In genomic region chr1:60547821-60548220, GRCh38 we compare ENCODE assay signal across 25 cellular contexts.
DNase-seq lines count a peak whose midpoint lies in the region; FAIRE-seq and TF ChIP-seq lines count a peak whose summit lies in the region.
"Had no signal": no experiment of that assay in that cellular context is flagged by ENCODE, and none has a peak within 500 bp of the region (broad histone marks: within the 10 kb centered on the region; RNA-seq: fewer than 3 reads in every experiment).

No MANE protein-coding gene starts in this region.

- FAIRE-seq in urothelium cell line (lab: Jason Lieb, UNC) = no peak
- FAIRE-seq: A204.1, pancreas, small intestine had no signal

- no peak overlapping the region for H3K4me2 ChIP-seq in neural progenitor cell
- H3K4me2 ChIP-seq: PC-9 had no signal

- in situ Hi-C loops in GM13977 (cut with MboI; ENCODE audit: low pct_unique_long_range_greater_than_20kb, low sequenced_read_pairs, unreplicated experiment) = no loop called here

- no peaks in the 10 kb centered on the region for H3K4me1 ChIP-seq in neural progenitor cell
- H3K4me1 ChIP-seq: pancreas, SJCRH30 had no signal

- H3K9me3 ChIP-seq in neural progenitor cell (ENCODE audit: low read depth) = no peaks in the 10 kb centered on the region
- H3K9me3 ChIP-seq: heart right ventricle, pancreas, SJCRH30 had no signal

- H3K27me3 Mint-ChIP-seq in neural progenitor cell (ENCODE audit: insufficient read depth, low read depth) (peaks cover 3% of the 10 kb centered on the region), CD14-positive monocyte (ENCODE audit: low read depth in 3 of 3) (no peaks in the 10 kb centered on the region)
- H3K27me3 Mint-ChIP-seq: activated CD8-positive, alpha-beta T cell treated with anti-CD3 and anti-CD28 coated beads for 36 hours; stimulated activated naive CD8-positive, alpha-beta T cell treated with anti-CD3 and anti-CD28 coated beads, Interleukin-15, Interleukin-2, amounts not matched to agents 100 ng/mL and 50 ng/mL, for 24 hours had no signal

- H3K9ac ChIP-seq in neural progenitor cell = no peak overlapping the region

- H3F3A ChIP-seq in neural progenitor cell (ENCODE audit: low read depth) = no peaks in the 10 kb centered on the region

- H3K79me2 ChIP-seq in neural progenitor cell (ENCODE audit: low read depth) = no peaks in the 10 kb centered on the region

- H3K4me3 Mint-ChIP-seq in neural progenitor cell = no peak overlapping the region
- H3K4me3 Mint-ChIP-seq in CD14-positive monocyte = no peak overlapping the region
- H3K4me3 Mint-ChIP-seq: activated CD8-positive, alpha-beta T cell treated with anti-CD3 and anti-CD28 coated beads for 36 hours; activated naive CD4-positive, alpha-beta T cell treated with anti-CD3 and anti-CD28 coated beads for 36 hours; endodermal cell; immature natural killer cell; stimulated activated naive CD8-positive, alpha-beta T cell treated with anti-CD3 and anti-CD28 coated beads, Interleukin-15, Interleukin-2, amounts not matched to agents 100 ng/mL and 50 ng/mL, for 24 hours had no signal

- H3K36me3 Mint-ChIP-seq in neural progenitor cell (no peaks in the 10 kb centered on the region), CD14-positive monocyte (no peaks in the 10 kb centered on the region)
- H3K36me3 Mint-ChIP-seq: immature natural killer cell had no signal

- TF ChIP-seq CTCF in neural progenitor cell (IDR thresholded peaks at IDR 0.05) (no peak), GM13977 (IDR thresholded peaks at IDR 0.05; ENCODE audit: extremely low read depth, insufficient read depth, missing control alignments) (no peak), CD14-positive monocyte (IDR thresholded peaks at IDR 0.05) (no peak)

- H3K27ac ChIP-seq in neural progenitor cell = no peak overlapping the region
- H3K27ac ChIP-seq: C4-2B, pancreas, PC-9, SJCRH30 had no signal

- no peaks in the 10 kb centered on the region for H4K20me1 ChIP-seq in neural progenitor cell (ENCODE audit: low read depth)

- H3K4me1 Mint-ChIP-seq in neural progenitor cell (peaks cover 11% of the 10 kb centered on the region), CD14-positive monocyte (no peaks in the 10 kb centered on the region)
- H3K4me1 Mint-ChIP-seq: endodermal cell, immature natural killer cell had no signal

- no peaks in the 10 kb centered on the region for H3K27me3 ChIP-seq in neural progenitor cell
- H3K27me3 ChIP-seq: heart right ventricle, SJCRH30 had no signal

- H3K27ac Mint-ChIP-seq in neural progenitor cell (peak overlapping the region; percentile 22), CD14-positive monocyte (no peak overlapping the region)
- H3K27ac Mint-ChIP-seq: activated CD8-positive, alpha-beta T cell treated with anti-CD3 and anti-CD28 coated beads for 36 hours; activated naive CD4-positive, alpha-beta T cell treated with anti-CD3 and anti-CD28 coated beads for 36 hours; endodermal cell; immature natural killer cell; stimulated activated naive CD8-positive, alpha-beta T cell treated with anti-CD3 and anti-CD28 coated beads, Interleukin-15, Interleukin-2, amounts not matched to agents 100 ng/mL and 50 ng/mL, for 24 hours had no signal

- no peaks in the 10 kb centered on the region for H3K9me3 Mint-ChIP-seq in neural progenitor cell
- peaks cover 0 to 4% (median 0%) of the 10 kb centered on the region in 7 donors for H3K9me3 Mint-ChIP-seq in CD14-positive monocyte
- H3K9me3 Mint-ChIP-seq: activated CD8-positive, alpha-beta T cell treated with anti-CD3 and anti-CD28 coated beads for 36 hours; activated naive CD4-positive, alpha-beta T cell treated with anti-CD3 and anti-CD28 coated beads for 36 hours; endodermal cell; stimulated activated naive CD8-positive, alpha-beta T cell treated with anti-CD3 and anti-CD28 coated beads, Interleukin-15, Interleukin-2, amounts not matched to agents 100 ng/mL and 50 ng/mL, for 24 hours had no signal

- no peaks in the 10 kb centered on the region for H3K36me3 ChIP-seq in neural progenitor cell
- H3K36me3 ChIP-seq: heart right ventricle, pancreas, SJCRH30 had no signal

- intact Hi-C loops in CD14-positive monocyte (cut with micrococcal nuclease) = no loop called here

- H2AFZ ChIP-seq in neural progenitor cell (replicated peaks) = no peak overlapping the region
- H2AFZ ChIP-seq: PC-9 had no signal

- H3K4me3 ChIP-seq in neural progenitor cell = no peak overlapping the region
- H3K4me3 ChIP-seq: heart right ventricle, pancreas, PC-9, SJCRH30 had no signal

- peak; percentile 45 for DNase-seq in Ammon's horn (ENCODE audit: low spot score)
- DNase-seq in NCI-H2029 (lab: John Stamatoyannopoulos, UW) = peak; percentile 99
- DNase-seq in astrocyte of the hippocampus (ENCODE audit: low read depth, low spot score) = peak; percentile 10
- peak; percentile 8 for DNase-seq in neural progenitor cell (ENCODE audit: low spot score)
- no peak for DNase-seq in AG08396 (ENCODE audit: low spot score)
- DNase-seq in urothelium cell line (ENCODE audit: low spot score) = no peak
- no peak for DNase-seq in GM13977 (ENCODE audit: low spot score)
- DNase-seq in CD14-positive monocyte (ENCODE audit: low spot score) = no peak
- DNase-seq: activated CD8-positive, alpha-beta T cell treated with anti-CD3 and anti-CD28 coated beads for 36 hours; activated naive CD4-positive, alpha-beta T cell treated with anti-CD3 and anti-CD28 coated beads for 36 hours; activated T-cell treated with anti-CD3 and anti-CD28 coated beads, Interleukin-2, amount 50 U/mL, for 1 hour; DND-41; endodermal cell; heart right ventricle; immature natural killer cell; NCI-H69; pancreas; PC-9; small intestine; stimulated activated CD4-positive, alpha-beta T cell treated with anti-CD3 and anti-CD28 coated beads, Interleukin-2, amount 100 ng/mL, for 48 hours; T-helper 9 cell had no signal

Comparison
In these comparisons a context has a peak if more than half of its experiments do, and no peak if none do; other contexts are left out.
1. DNase-seq: peak in Ammon's horn (single experiment), NCI-H2029 (single experiment), astrocyte of the hippocampus (single experiment) and neural progenitor cell (single experiment); none in AG08396 (single experiment), urothelium cell line (single experiment), GM13977 (single experiment) and CD14-positive monocyte (single experiment).